In genomic region chr20:57392512-57393271, GRCh38 we compare ENCODE assay signal across 1 cellular context.
TF ChIP-seq lines count a peak whose summit lies in the region.

No MANE protein-coding gene starts in this region.

TF ChIP-seq in HEK293, 187 proteins besides CTCF, POLR2A, EP300 and RAD21 (continued from another document):
- TF ChIP-seq ZNF830 (tag by site-specific recombination; IDR thresholded peaks at IDR 0.05; ENCODE audit: low read depth), result no peak
- TF ChIP-seq ZIC2 (tag by site-specific recombination; IDR thresholded peaks at IDR 0.05), result peak; percentile 53; the same call in 1 of the 2 replicates
- no peak for TF ChIP-seq ZNF843 (tag by site-specific recombination; IDR thresholded peaks at IDR 0.05)
- TF ChIP-seq PRDM4 (tag by site-specific recombination; IDR thresholded peaks at IDR 0.05), result no peak
- no peak for TF ChIP-seq ZBTB8A (tag by site-specific recombination; IDR thresholded peaks at IDR 0.05)
- no peak for TF ChIP-seq ZNF518A (tag by site-specific recombination; conservative IDR thresholded peaks at IDR 0.05; ENCODE audit: low read depth)
